In genomic region chr11:123461164-123461563, GRCh38 we compare ENCODE assay signal across 1 cellular context.
TF ChIP-seq lines count a peak whose summit lies in the region.

No MANE protein-coding gene starts in this region.

TF ChIP-seq in SK-N-SH, 30 proteins besides CTCF, POLR2A, EP300 and RAD21 (continued from another document):
- TF ChIP-seq PBX3 (IDR thresholded peaks at IDR 0.05) (no peak), YY1 (IDR thresholded peaks at IDR 0.05; ENCODE audit: low read depth) (no peak), TAF1 (IDR thresholded peaks at IDR 0.05; ENCODE audit: borderline replicate concordance, low read depth, low read length) (no peak), TCF12 (IDR thresholded peaks at IDR 0.05) (no peak), RCOR1 (IDR thresholded peaks at IDR 0.05; ENCODE audit: low read length) (no peak), NRF1 (IDR thresholded peaks at IDR 0.05; ENCODE audit: low read depth, low read length) (no peak), REST (IDR thresholded peaks at IDR 0.05; ENCODE audit: low read depth, low read length) (no peak), IRF3 (IDR thresholded peaks at IDR 0.05; ENCODE audit: low read depth, low read length) (no peak)
